ENCODE assay signal across 7 cellular contexts in genomic region chr6:32995448-32995847, GRCh38. TPM values are rescaled to one million over a fixed set of nuclear protein-coding genes. Genes with fewer than 3 reads are reported as not detected.
"Had no signal": no experiment of that assay in that cellular context is flagged by ENCODE, and none has a peak within 500 bp of the region (broad histone marks: within the 10 kb centered on the region; RNA-seq: fewer than 3 reads in every experiment).

No MANE protein-coding gene starts in this region.

- DNase-seq: IMR-90, KBM-7, KG1 had no signal

- ATAC-seq: HepG2, K562 had no signal

- H3K27ac ChIP-seq: HL-60 had no signal

- H3K4me3 ChIP-seq: K562 had no signal

RNA-seq across cellular contexts. Expression of gene HLA-DOA, which starts 13.9 kb away (rescaled TPM):
- total RNA-seq: HT1080, IMR-90 had no signal
- polyA plus RNA-seq: IMR-90, K562 had no signal

RNA-seq across cellular contexts. Expression of gene HLA-DMB, which starts 54.6 kb away (rescaled TPM):
- total RNA-seq: HepG2 had no signal
- polyA plus RNA-seq: HepG2, K562 had no signal
